Comparison of ENCODE assay signal across 26 cellular contexts in the genomic region with DNA sequence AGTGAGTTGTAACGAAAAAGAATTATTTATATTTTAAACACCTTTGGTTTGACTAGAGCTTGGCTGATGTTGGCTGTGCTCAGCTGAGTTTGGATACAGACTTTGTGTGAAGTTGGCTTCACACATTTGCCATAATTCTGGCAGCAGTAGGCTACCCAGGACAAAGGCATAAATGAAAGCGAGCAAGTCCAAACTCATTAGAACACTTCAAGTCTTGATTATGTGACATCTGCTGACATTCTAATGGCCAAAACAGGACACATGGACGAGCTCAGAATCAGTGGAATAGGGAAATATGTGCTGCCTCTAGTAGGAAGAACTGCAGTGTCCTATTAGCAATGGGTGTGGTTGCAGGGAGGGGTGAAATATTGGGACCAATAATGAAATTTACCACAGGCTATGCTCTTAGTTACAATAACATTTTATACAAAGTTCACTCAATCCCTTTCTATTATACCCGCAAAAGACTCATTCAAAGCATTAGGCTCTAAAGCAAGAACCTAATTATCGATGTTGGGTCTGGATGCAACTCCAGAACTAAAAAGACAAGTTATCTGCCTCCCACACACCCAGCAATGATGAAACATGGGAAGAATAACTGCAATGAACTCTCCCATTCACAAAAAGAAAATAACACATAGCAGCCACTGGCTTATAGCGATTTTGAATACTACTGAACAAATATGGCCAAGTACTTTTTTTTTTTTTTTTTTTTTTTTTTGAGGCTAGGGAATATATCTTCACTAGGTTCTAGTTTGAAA.
A peak's percentile ranks its signal among the peaks of the same experiment; 100 is the strongest.
DNase-seq lines count a peak whose midpoint lies in the region; ATAC-seq, FAIRE-seq and TF ChIP-seq lines count a peak whose summit lies in the region.
"Had no signal": no experiment of that assay in that cellular context is flagged by ENCODE, and none has a peak within 500 bp of the region (broad histone marks: within the 10 kb centered on the region; RNA-seq: fewer than 3 reads in every experiment).

No MANE protein-coding gene starts in this region.

- H3K27me3 ChIP-seq in cardiac muscle cell (no peaks in the 10 kb centered on the region), keratinocyte (ENCODE audit: control insufficient read depth, extremely low read depth, insufficient read depth, low read length) (no peaks in the 10 kb centered on the region)
- H3K27me3 ChIP-seq: BLaER1 treated with 17β-estradiol and CSF1 and Interleukin-3, amounts not matched to agents 10 nM and 100 nM had no signal

- peaks cover 26% of the 10 kb centered on the region for H3K4me1 ChIP-seq in cardiac muscle cell (ENCODE audit: low read depth)
- no peaks in the 10 kb centered on the region for H3K4me1 ChIP-seq in keratinocyte (ENCODE audit: control insufficient read depth, extremely low read depth, insufficient read depth, low read length)
- H3K4me1 ChIP-seq: A549, BE2C had no signal

- TF ChIP-seq CTCF in cardiac muscle cell (IDR thresholded peaks at IDR 0.05; ENCODE audit: low read depth, low read length) = no peak
- TF ChIP-seq CTCF in keratinocyte (optimal IDR thresholded peaks at IDR 0.05 in 1 of 3, IDR thresholded peaks at IDR 0.05 in 1 of 3, conservative IDR thresholded peaks at IDR 0.05 in 1 of 3; ENCODE audit: extremely low read depth in 1 of 3, insufficient read depth in 2 of 3, low read length in 3 of 3) = no peak
- no peak for TF ChIP-seq CTCF in GM10248 (IDR thresholded peaks at IDR 0.05; ENCODE audit: control extremely low read depth, extremely low read depth, low read depth, missing control alignments)
- no peak for TF ChIP-seq CTCF in nephron progenitor cell (IDR thresholded peaks at IDR 0.05)

- no peaks in the 10 kb centered on the region for H3K9me3 ChIP-seq in cardiac muscle cell (ENCODE audit: low read depth)
- H3K9me3 ChIP-seq in keratinocyte (ENCODE audit: control insufficient read depth, low read depth, low read length) = no peaks in the 10 kb centered on the region
- H3K9me3 ChIP-seq: A549, BE2C had no signal

- POLR2A ChIA-PET in GM10248 (lab: Yijun Ruan, JAX) = no interaction called here

- no peaks in the 10 kb centered on the region for H4K20me1 ChIP-seq in keratinocyte (ENCODE audit: control insufficient read depth, extremely low read depth, insufficient read depth, low read length)
- H4K20me1 ChIP-seq: BLaER1 treated with 17β-estradiol and CSF1 and Interleukin-3, amounts not matched to agents 10 nM and 100 nM had no signal

- no peak for ATAC-seq in left ventricle myocardium superior
- ATAC-seq: A549 had no signal

- H3K27me3 Mint-ChIP-seq in nephron progenitor cell (ENCODE audit: low read depth, poor library complexity) = peaks cover 6% of the 10 kb centered on the region
- H3K27me3 Mint-ChIP-seq: CD4-positive, alpha-beta T cell had no signal

- no peak overlapping the region for H3K9ac ChIP-seq in keratinocyte (ENCODE audit: control insufficient read depth, extremely low read depth, insufficient read depth, low read length)
- H3K9ac ChIP-seq: BLaER1 treated with 17β-estradiol and CSF1 and Interleukin-3, amounts not matched to agents 10 nM and 100 nM had no signal

- intact Hi-C loops in left ventricle myocardium superior (cut with micrococcal nuclease) = no loop called here

- peak overlapping the region; percentile 25 for H3K27ac ChIP-seq in cardiac muscle cell
- no peak overlapping the region for H3K27ac ChIP-seq in keratinocyte (ENCODE audit: control insufficient read depth, insufficient read depth, low read length)
- H3K27ac ChIP-seq: 22Rv1; A549; BLaER1 treated with 17β-estradiol and CSF1 and Interleukin-3, amounts not matched to agents 10 nM and 100 nM had no signal

- CTCF ChIA-PET in GM10248 (lab: Yijun Ruan, JAX) = interaction anchor here (1.7 kb wide), 1 partner anchor 10 kb away, joined by 4 read pairs; no protein-coding TSS in a partner anchor

- H3K9me1 ChIP-seq in keratinocyte (ENCODE audit: control insufficient read depth, extremely low read depth, insufficient read depth, low read length) = no peaks in the 10 kb centered on the region

- no peaks in the 10 kb centered on the region for H3K79me2 ChIP-seq in keratinocyte (ENCODE audit: control insufficient read depth, insufficient read depth, low read length)

- DNase-seq in cardiac muscle cell (ENCODE audit: low read depth in 1 of 2, low spot score in 1 of 2) = no peak
- no peak for DNase-seq in left ventricle myocardium superior
- DNase-seq in amniotic epithelial cell (ENCODE audit: low read depth) = peak; percentile 8
- peak; percentile 18 for DNase-seq in cerebellum (ENCODE audit: low spot score)
- DNase-seq in keratinocyte (ENCODE audit: low read depth, low spot score) = no peak
- no peak for DNase-seq in GM10248 (ENCODE audit: extremely low spot score)
- DNase-seq in nephron progenitor cell = no peak
- DNase-seq in kidney glomerular epithelial cell (lab: John Stamatoyannopoulos, UW) = no peak
- DNase-seq: ACHN; AML-193; BE2C; CD4-positive, alpha-beta T cell; CD8-positive, alpha-beta memory T cell; DMS 273 treated with DMSO at 0.1 percent for 48 hours; DMS79; EL; GF-D8; GOT3; HCEC 1CT had no signal

- H3K4me3 Mint-ChIP-seq in nephron progenitor cell = no peak overlapping the region
- H3K4me3 Mint-ChIP-seq: CD14-positive monocyte; CD4-positive, alpha-beta T cell; CD8-positive, alpha-beta memory T cell had no signal

- H3K36me3 Mint-ChIP-seq in nephron progenitor cell (ENCODE audit: low read depth) = no peaks in the 10 kb centered on the region
- H3K36me3 Mint-ChIP-seq: CD14-positive monocyte; CD8-positive, alpha-beta memory T cell had no signal

- H3K4me3 ChIP-seq in cardiac muscle cell (no peak overlapping the region), keratinocyte (ENCODE audit: control insufficient read depth in 2 of 3, extremely low read depth in 1 of 3, insufficient read depth in 2 of 3, low read depth in 1 of 3, low read length in 3 of 3) (no peak overlapping the region)
- H3K4me3 ChIP-seq: A549; BLaER1 treated with 17β-estradiol and CSF1 and Interleukin-3, amounts not matched to agents 10 nM and 100 nM had no signal

- peak; percentile 49 for FAIRE-seq in keratinocyte (lab: Jason Lieb, UNC)
- FAIRE-seq: A549, D721Med, GM12892, H54 had no signal

- dilution Hi-C loops in keratinocyte (cut with MboI; ENCODE audit: extremely low pct_ligation_motif_present, low sequenced_read_pairs) = no loop called here

- H3K4me1 Mint-ChIP-seq in nephron progenitor cell = no peaks in the 10 kb centered on the region
- H3K4me1 Mint-ChIP-seq: CD14-positive monocyte; CD8-positive, alpha-beta memory T cell had no signal

- no peak overlapping the region for H3K27ac Mint-ChIP-seq in nephron progenitor cell
- H3K27ac Mint-ChIP-seq: CD14-positive monocyte; CD4-positive, alpha-beta T cell; CD8-positive, alpha-beta memory T cell had no signal

- H3K36me3 ChIP-seq in cardiac muscle cell = no peaks in the 10 kb centered on the region
- H3K36me3 ChIP-seq in keratinocyte (ENCODE audit: control insufficient read depth in 2 of 2, extremely low read depth in 1 of 2, insufficient read depth in 2 of 2, low read length in 2 of 2) = no peaks in the 10 kb centered on the region
- H3K36me3 ChIP-seq: BE2C; BLaER1 treated with 17β-estradiol and CSF1 and Interleukin-3, amounts not matched to agents 10 nM and 100 nM had no signal

- H2AFZ ChIP-seq in keratinocyte (ENCODE audit: control insufficient read depth, low read length) = no peak overlapping the region

- H3K4me2 ChIP-seq in keratinocyte (ENCODE audit: control insufficient read depth, extremely low read depth, insufficient read depth, low read depth, low read length) = no peak overlapping the region
- H3K4me2 ChIP-seq: A549; BLaER1 treated with 17β-estradiol and CSF1 and Interleukin-3, amounts not matched to agents 10 nM and 100 nM had no signal

- H3K9me3 Mint-ChIP-seq in nephron progenitor cell = peaks cover 9% of the 10 kb centered on the region
- H3K9me3 Mint-ChIP-seq: CD4-positive, alpha-beta T cell had no signal

Comparison
In these comparisons a context has a peak if more than half of its experiments do, and no peak if none do; other contexts are left out.
1. DNase-seq: peak in amniotic epithelial cell (single experiment) and cerebellum (single experiment); none in cardiac muscle cell (0 of 2), left ventricle myocardium superior (single experiment), keratinocyte (single experiment), GM10248 (single experiment), nephron progenitor cell (single experiment) and kidney glomerular epithelial cell (single experiment).